21 cellular contexts compared by ENCODE assay signal in genomic region chr4:60759518-60760245, GRCh38.
DNase-seq lines count a peak whose midpoint lies in the region; ATAC-seq, FAIRE-seq and TF ChIP-seq lines count a peak whose summit lies in the region.
"Had no signal": no experiment of that assay in that cellular context is flagged by ENCODE, and none has a peak within 500 bp of the region (broad histone marks: within the 10 kb centered on the region; RNA-seq: fewer than 3 reads in every experiment).

No MANE protein-coding gene starts in this region.

- no peak for ATAC-seq in HG03457 (IDR thresholded peaks at IDR 0.05; ENCODE audit: unreplicated experiment)
- ATAC-seq: activated CD8-positive, alpha-beta T cell treated with anti-CD3 and anti-CD28 coated beads for 36 hours; sciatic nerve had no signal

- H3K27me3 ChIP-seq in PC-9 (ENCODE audit: insufficient read depth, low read depth), result no peaks in the 10 kb centered on the region
- no peaks in the 10 kb centered on the region for H3K27me3 ChIP-seq in ovary
- H3K27me3 ChIP-seq in small intestine (ENCODE audit: control insufficient read depth in 2 of 2, insufficient read depth in 2 of 2, low read length in 2 of 2), result no peaks in the 10 kb centered on the region

- no peak for FAIRE-seq in small intestine (lab: Jason Lieb, UNC)

- CTCF ChIA-PET in PC-9 (lab: Charles Lee), result no interaction called here

- H3K27ac ChIP-seq in 22Rv1 (no peak overlapping the region), PC-9 (no peak overlapping the region), ovary (no peak overlapping the region), small intestine (ENCODE audit: low read depth in 1 of 2, low read length in 1 of 2) (no peak overlapping the region)
- H3K27ac ChIP-seq: VCaP had no signal

- no TSS peak for BruUV-seq in PC-9 (replicated peaks; lab: Mats Ljungman, UMichigan)

- no peak for TF ChIP-seq EP300 in ovary (IDR thresholded peaks at IDR 0.05)

- POLR2A ChIA-PET in PC-9 (lab: Charles Lee; ENCODE audit: unreplicated experiment), result no interaction called here

- no peak overlapping the region for H3K4me3 ChIP-seq in PC-9
- H3K4me3 ChIP-seq in fibroblast of pulmonary artery (replicated peaks; ENCODE audit: low read depth, low read length), result no peak overlapping the region
- no peak overlapping the region for H3K4me3 ChIP-seq in ovary
- no peak overlapping the region for H3K4me3 ChIP-seq in small intestine (ENCODE audit: low read depth in 1 of 2, low read length in 2 of 2)
- H3K4me3 ChIP-seq: HAP-1 had no signal

- H3K36me3 ChIP-seq in PC-9 (ENCODE audit: low read depth) (no peaks in the 10 kb centered on the region), ovary (no peaks in the 10 kb centered on the region), small intestine (ENCODE audit: control insufficient read depth in 2 of 2, insufficient read depth in 2 of 2, low read length in 2 of 2) (no peaks in the 10 kb centered on the region)
- H3K36me3 ChIP-seq: HAP-1 had no signal

- H3K9me3 ChIP-seq in PC-9 (ENCODE audit: insufficient read depth, low read depth) (no peaks in the 10 kb centered on the region), ovary (no peaks in the 10 kb centered on the region), small intestine (ENCODE audit: control insufficient read depth, low read depth) (no peaks in the 10 kb centered on the region)
- H3K9me3 ChIP-seq: HAP-1 had no signal

- in situ Hi-C loops in GM13977 (cut with MboI; ENCODE audit: low pct_unique_long_range_greater_than_20kb, low sequenced_read_pairs, unreplicated experiment), result no loop called here

- H3F3A ChIP-seq in PC-9 (ENCODE audit: insufficient read depth, low read depth), result no peaks in the 10 kb centered on the region

- DNase-seq in GM13977 (ENCODE audit: low spot score) (no peak), PC-9 (no peak), fibroblast of pulmonary artery (ENCODE audit: low read depth) (no peak), NCI-H1417 treated with DMSO at 0.1 percent for 48 hours (lab: John Stamatoyannopoulos, UW) (no peak), ovary (no peak), small intestine (no peak)
- DNase-seq: ACHN; activated CD8-positive, alpha-beta T cell treated with anti-CD3 and anti-CD28 coated beads for 36 hours; activated naive CD8-positive, alpha-beta T cell treated with anti-CD3 and anti-CD28 coated beads, Interleukin-2, amount 10 ng/mL, durations not matched to agents 7 days and 5 days; caudate nucleus; hypothalamus; kidney glomerular epithelial cell; NCI-H1694 treated with DMSO at 0.1 percent for 48 hours; NCI-H446; SHP77; stimulated activated CD4-positive, alpha-beta T cell treated with anti-CD3 and anti-CD28 coated beads, Interleukin-2, amount 100 ng/mL, for 24 hours had no signal

- no peak overlapping the region for H3K4me2 ChIP-seq in PC-9

- no peaks in the 10 kb centered on the region for H3K9me2 ChIP-seq in PC-9 (ENCODE audit: insufficient read depth)

- no peak overlapping the region for H2AFZ ChIP-seq in PC-9

- TF ChIP-seq POLR2A in ovary (IDR thresholded peaks at IDR 0.05), result no peak

- intact Hi-C loops in PC-9 (cut with micrococcal nuclease; ENCODE audit: unreplicated experiment) (no loop called here), ovary (cut with DNase I) (no loop called here)

- no peaks in the 10 kb centered on the region for H3K4me1 ChIP-seq in PC-9 (replicated peaks; ENCODE audit: insufficient read depth)
- H3K4me1 ChIP-seq in ovary (ENCODE audit: insufficient read depth), result no peaks in the 10 kb centered on the region
- no peaks in the 10 kb centered on the region for H3K4me1 ChIP-seq in small intestine (ENCODE audit: control insufficient read depth in 2 of 2, insufficient read depth in 1 of 2, low read depth in 1 of 2, low read length in 1 of 2)

- TF ChIP-seq CTCF in 22Rv1 (IDR thresholded peaks at IDR 0.05) (peak; percentile 44), GM13977 (IDR thresholded peaks at IDR 0.05; ENCODE audit: extremely low read depth, insufficient read depth, missing control alignments) (peak; percentile 26), PC-9 (conservative IDR thresholded peaks at IDR 0.05) (peak; percentile 27; the same call in 1 of the 2 replicates), fibroblast of pulmonary artery (IDR thresholded peaks at IDR 0.05; ENCODE audit: low read length, missing control alignments) (peak; percentile 34), ovary (IDR thresholded peaks at IDR 0.05) (no peak)

- 83 to 88% (median 87%) methylated on average over 4 of the region's 4 CpGs for WGBS in ovary, 3 donors
- 77 to 87% (median 80%) methylated on average over 4 of the region's 4 CpGs for WGBS in small intestine, 3 donors

- no peaks in the 10 kb centered on the region for H4K20me1 ChIP-seq in PC-9 (ENCODE audit: insufficient read depth)

- no peaks in the 10 kb centered on the region for H3K79me2 ChIP-seq in PC-9 (ENCODE audit: low read depth)

Comparison
In these comparisons a context has a peak if more than half of its experiments do, and no peak if none do; other contexts are left out.
1. CTCF ChIP-seq: peak in 22Rv1 (single experiment), GM13977 (single experiment), PC-9 (single experiment) and fibroblast of pulmonary artery (single experiment); none in ovary (0 of 3).